ENCODE assay signal across 11 cellular contexts in the genomic region with DNA sequence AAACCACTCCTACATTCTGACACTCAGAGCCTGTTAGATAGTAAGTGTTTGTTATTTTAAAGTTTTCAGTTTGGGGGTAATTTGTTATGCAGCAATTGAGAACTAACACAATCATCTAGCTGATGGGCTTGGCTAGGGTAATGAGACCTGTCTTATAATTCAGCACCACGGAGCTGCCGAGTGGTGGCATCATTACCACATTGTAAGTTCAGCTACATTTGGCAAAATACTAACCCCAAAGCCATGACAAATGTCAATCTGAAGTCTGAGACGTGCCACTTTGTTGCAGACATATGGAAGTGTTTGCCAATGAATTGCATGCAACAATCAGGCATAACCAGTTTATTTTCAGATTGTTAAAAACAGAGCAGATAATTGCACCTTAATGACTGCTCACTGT. TPM values are rescaled to one million over a fixed set of nuclear protein-coding genes. Genes with fewer than 3 reads are reported as not detected.
DNase-seq lines count a peak whose midpoint lies in the region; ATAC-seq and TF ChIP-seq lines count a peak whose summit lies in the region.
"Had no signal": no experiment of that assay in that cellular context is flagged by ENCODE, and none has a peak within 500 bp of the region (broad histone marks: within the 10 kb centered on the region; RNA-seq: fewer than 3 reads in every experiment).

No MANE protein-coding gene starts in this region.

- peaks cover 41% of the 10 kb centered on the region for H3K27me3 Mint-ChIP-seq in osteocyte (ENCODE audit: unreplicated experiment)

- H3K27me3 ChIP-seq in GM06990 (replicated peaks; ENCODE audit: control insufficient read depth, insufficient read depth, low read length): no peaks in the 10 kb centered on the region
- no peaks in the 10 kb centered on the region for H3K27me3 ChIP-seq in OCI-LY1 (ENCODE audit: insufficient read depth, low read length)
- H3K27me3 ChIP-seq: ascending aorta had no signal

- H3K4me1 Mint-ChIP-seq in osteocyte (ENCODE audit: unreplicated experiment): no peaks in the 10 kb centered on the region

- H3K4me2 ChIP-seq in OCI-LY1 (ENCODE audit: low read length): no peak overlapping the region

- 0 out of 2 replicates have a peak, but pooled peaks cover 3% of the 10 kb centered on the region for H3F3A ChIP-seq in OCI-LY1 (ENCODE audit: insufficient read depth, low read length)

- H3K36me3 ChIP-seq in GM06990 (ENCODE audit: control insufficient read depth, insufficient read depth, low read length) (peaks cover 2% of the 10 kb centered on the region), OCI-LY1 (ENCODE audit: insufficient read depth, low read length) (peaks cover 97% of the 10 kb centered on the region)
- H3K36me3 ChIP-seq: ascending aorta, thoracic aorta had no signal

- H3K9me3 Mint-ChIP-seq in osteocyte (ENCODE audit: unreplicated experiment): peaks cover 13% of the 10 kb centered on the region

- H2AFZ ChIP-seq in OCI-LY1 (ENCODE audit: low read length): no peak overlapping the region

- ATAC-seq in GM18870 (IDR thresholded peaks at IDR 0.05; ENCODE audit: unreplicated experiment): no peak
- ATAC-seq in activated CD4-positive, CD25-positive, alpha-beta regulatory T cell treated with anti-CD3 and anti-CD28 coated beads, Interleukin-2, amount 50 U/mL, for 24 hours: no peak
- no peak for ATAC-seq in HG02588 (IDR thresholded peaks at IDR 0.05; ENCODE audit: unreplicated experiment)

- no peaks in the 10 kb centered on the region for H3K9me2 ChIP-seq in OCI-LY1 (ENCODE audit: low read depth, low read length)

- no peaks in the 10 kb centered on the region for H3K36me3 Mint-ChIP-seq in osteocyte (ENCODE audit: unreplicated experiment)

- no peak overlapping the region for H3K4me3 ChIP-seq in GM06990 (replicated peaks; ENCODE audit: low read depth, low read length)
- H3K4me3 ChIP-seq in OCI-LY1 (ENCODE audit: low read depth, low read length, poor library complexity, severe bottlenecking): no peak overlapping the region
- no peak overlapping the region for H3K4me3 ChIP-seq in foreskin fibroblast (ENCODE audit: low read depth in 1 of 2, low read length in 2 of 2)
- H3K4me3 ChIP-seq: ascending aorta, thoracic aorta had no signal

- no peaks in the 10 kb centered on the region for H4K20me1 ChIP-seq in OCI-LY1 (ENCODE audit: insufficient read depth, low read length)

- no peak overlapping the region for H3K27ac Mint-ChIP-seq in osteocyte (ENCODE audit: unreplicated experiment)

- peaks cover 9% of the 10 kb centered on the region for H3K79me2 ChIP-seq in OCI-LY1 (ENCODE audit: insufficient read depth, low read length)

- H3K9ac ChIP-seq in OCI-LY1 (ENCODE audit: low read length): no peak overlapping the region; the same call in 1 of the 2 replicates

- TF ChIP-seq CTCF in GM06990 (IDR thresholded peaks at IDR 0.05; ENCODE audit: insufficient read depth, low read length, poor library complexity, severe bottlenecking): peak; percentile 30
- peak; percentile 88 for TF ChIP-seq CTCF in OCI-LY1 (IDR thresholded peaks at IDR 0.05; ENCODE audit: low read length)
- peak; percentile 7 for TF ChIP-seq CTCF in foreskin fibroblast (IDR thresholded peaks at IDR 0.05; ENCODE audit: low read depth, low read length)
- peak; percentile 14 for TF ChIP-seq CTCF in osteocyte (IDR thresholded peaks at IDR 0.05)

- DNase-seq in GM06990 (ENCODE audit: extremely low read depth, insufficient read length) (no peak), foreskin fibroblast (peak in 1 of 2 donors; percentile 40), osteocyte (ENCODE audit: extremely low spot score, unreplicated experiment) (no peak), NOMO-1 (lab: John Stamatoyannopoulos, UW; ENCODE audit: unreplicated experiment in 2 of 2) (no peak)
- DNase-seq: NCI-H2029 treated with DMSO at 0.1 percent for 48 hours had no signal

- H3K27ac ChIP-seq in OCI-LY1 (ENCODE audit: low read depth, low read length, poor library complexity, severe bottlenecking): peak overlapping the region; percentile 62
- H3K27ac ChIP-seq: ascending aorta, thoracic aorta had no signal

- no peak overlapping the region for H3K4me3 Mint-ChIP-seq in osteocyte (ENCODE audit: unreplicated experiment)

- no peaks in the 10 kb centered on the region for H3K9me3 ChIP-seq in OCI-LY1 (ENCODE audit: low read length)

- peaks cover 6% of the 10 kb centered on the region for H3K4me1 ChIP-seq in OCI-LY1 (ENCODE audit: insufficient read depth, low read length, severe bottlenecking)
- H3K4me1 ChIP-seq: ascending aorta had no signal

RNA-seq across cellular contexts. Expression of gene KLHL6, which starts 52.7 kb away (rescaled TPM):
- total RNA-seq in osteocyte: not detected in 2 replicates

Comparison
In these comparisons a context has a peak if more than half of its experiments do, and no peak if none do; other contexts are left out.
1. CTCF ChIP-seq: peak in every context shown above with its lines; median percentile 88 in OCI-LY1; 30 in GM06990; 14 in osteocyte; 7 in foreskin fibroblast.